Comparison of ENCODE assay signal across 9 cellular contexts in the genomic region with DNA sequence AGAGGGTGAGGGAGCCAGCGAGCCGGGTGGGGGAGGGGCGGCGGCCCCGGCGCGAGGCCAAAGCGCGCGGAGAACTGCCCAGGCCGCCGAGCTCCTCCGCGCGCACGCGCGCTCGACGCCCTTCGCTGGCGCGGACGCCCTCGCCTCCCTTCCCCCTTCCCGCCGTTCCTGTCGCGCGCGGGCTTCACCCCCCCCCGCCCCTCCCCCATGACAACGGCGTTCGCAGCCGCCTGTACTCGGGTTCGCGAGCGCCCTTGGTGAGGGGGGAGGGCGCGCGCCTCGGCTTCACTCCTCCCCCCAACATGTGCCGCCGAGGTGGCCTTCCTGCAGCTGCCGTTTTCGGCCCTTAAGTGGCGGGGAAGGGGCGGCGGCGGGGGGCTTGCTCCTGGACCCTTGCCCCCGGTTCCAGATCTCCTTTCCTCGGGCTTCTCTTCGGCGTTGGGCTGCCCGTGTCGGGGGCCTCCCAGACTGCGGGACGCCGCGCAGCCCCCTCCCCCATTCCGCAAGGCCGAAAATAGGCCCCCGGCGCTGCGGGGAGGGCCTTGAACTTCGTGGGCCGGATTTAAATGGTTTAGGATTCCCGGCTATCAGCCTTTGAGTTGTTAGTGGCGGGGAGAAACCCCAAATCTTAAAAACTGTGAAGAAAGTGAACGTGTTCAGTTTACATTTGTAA. TPM values are rescaled to one million over a fixed set of nuclear protein-coding genes. Genes with fewer than 3 reads are reported as not detected.
DNase-seq lines count a peak whose midpoint lies in the region; ATAC-seq and TF ChIP-seq lines count a peak whose summit lies in the region.
"Had no signal": no experiment of that assay in that cellular context is flagged by ENCODE, and none has a peak within 500 bp of the region (broad histone marks: within the 10 kb centered on the region; RNA-seq: fewer than 3 reads in every experiment).

No MANE protein-coding gene starts in this region.

- H3K9me3 Mint-ChIP-seq in activated naive CD4-positive, alpha-beta T cell treated with anti-CD3 and anti-CD28 coated beads, Interleukin-2, amount 50 U/mL, for 72 hours, result no peaks in the 10 kb centered on the region

- H3K27ac Mint-ChIP-seq in activated naive CD4-positive, alpha-beta T cell treated with anti-CD3 and anti-CD28 coated beads, Interleukin-2, amount 50 U/mL, for 72 hours, result peak overlapping the region; percentile 85 to 92

- peaks cover 51 to 57% of the 10 kb centered on the region in 2 donors for H3K36me3 Mint-ChIP-seq in activated naive CD4-positive, alpha-beta T cell treated with anti-CD3 and anti-CD28 coated beads, Interleukin-2, amount 50 U/mL, for 72 hours

- ATAC-seq in GM19468 (IDR thresholded peaks at IDR 0.05; ENCODE audit: extremely low read depth, unreplicated experiment), result peak; percentile 7
- ATAC-seq in activated naive CD4-positive, alpha-beta T cell treated with anti-CD3 and anti-CD28 coated beads, Interleukin-2, amount 50 U/mL, for 72 hours, result peak; percentile 46 to 55

- peak overlapping the region; percentile 50 for H3K4me3 ChIP-seq in HL-60 (replicated peaks; ENCODE audit: insufficient read depth, low read length)

- no peaks in the 10 kb centered on the region for H3K27me3 ChIP-seq in HL-60 (ENCODE audit: insufficient read depth, poor library complexity, severe bottlenecking)

- peak overlapping the region; percentile 96 for H3K27ac ChIP-seq in HL-60 (replicated peaks)

- DNase-seq in DMS114 treated with DMSO at 0.1 percent for 48 hours (lab: John Stamatoyannopoulos, UW; ENCODE audit: unreplicated experiment), result peak; percentile 58
- peak in 1 of 2 experiments; percentile 76 for DNase-seq in HL-60 (ENCODE audit: low read depth in 1 of 2, low spot score in 1 of 2)
- DNase-seq in NOMO-1 treated with DMSO at 0.1 percent for 48 hours (lab: John Stamatoyannopoulos, UW; ENCODE audit: unreplicated experiment), result peak; percentile 62
- no peak for DNase-seq in activated naive CD4-positive, alpha-beta T cell treated with anti-CD3 and anti-CD28 coated beads, Interleukin-2, amount 50 U/mL, for 72 hours (ENCODE audit: low spot score in 2 of 2)
- peak; percentile 80 for DNase-seq in glomerular visceral epithelial cell (ENCODE audit: extremely low spot score)
- DNase-seq in occipital lobe (lab: John Stamatoyannopoulos, UW), result peak; percentile 86
- peak; percentile 87 for DNase-seq in ureter (ENCODE audit: low spot score)

- TF ChIP-seq CTCF in HL-60 (IDR thresholded peaks at IDR 0.05; ENCODE audit: insufficient read depth, low read length), result no peak

RNA-seq across cellular contexts. Expression of gene SRRM2, which starts 0.5 kb away (rescaled TPM):
- total RNA-seq in activated naive CD4-positive, alpha-beta T cell treated with anti-CD3 and anti-CD28 coated beads, Interleukin-2, amount 50 U/mL, for 72 hours, result 100 to 1,000 TPM; 624 to 790 TPM
- total RNA-seq in occipital lobe (41.0 TPM), ureter (669 TPM)

RNA-seq across cellular contexts. Expression of gene ELOB, which starts 24.1 kb away (rescaled TPM):
- total RNA-seq in activated naive CD4-positive, alpha-beta T cell treated with anti-CD3 and anti-CD28 coated beads, Interleukin-2, amount 50 U/mL, for 72 hours, result 100 to 1,000 TPM; 218 to 224 TPM
- 84.1 TPM for total RNA-seq in occipital lobe
- total RNA-seq in ureter, result 274 TPM

RNA-seq across cellular contexts. Expression of gene PRSS27, which starts 33.0 kb away (rescaled TPM):
- total RNA-seq in activated naive CD4-positive, alpha-beta T cell treated with anti-CD3 and anti-CD28 coated beads, Interleukin-2, amount 50 U/mL, for 72 hours, result 1 to 10 TPM; 1.3 to 3.2 TPM
- total RNA-seq in occipital lobe (1.6 TPM), ureter (3.1 TPM)

RNA-seq across cellular contexts. Expression of gene PRSS33, which starts 34.4 kb away (rescaled TPM):
- not detected for total RNA-seq in activated naive CD4-positive, alpha-beta T cell treated with anti-CD3 and anti-CD28 coated beads, Interleukin-2, amount 50 U/mL, for 72 hours
- not detected for total RNA-seq in occipital lobe
- not detected for total RNA-seq in ureter
- total RNA-seq: pulmonary artery endothelial cell had no signal

RNA-seq across cellular contexts. Expression of gene PRSS41, which starts 45.3 kb away (rescaled TPM):
- not detected for total RNA-seq in activated naive CD4-positive, alpha-beta T cell treated with anti-CD3 and anti-CD28 coated beads, Interleukin-2, amount 50 U/mL, for 72 hours
- not detected for total RNA-seq in occipital lobe
- not detected for total RNA-seq in ureter
- total RNA-seq: pulmonary artery endothelial cell had no signal

Comparison
In these comparisons a context has a peak if more than half of its experiments do, and no peak if none do; other contexts are left out.
1. DNase-seq: peak in DMS114 treated with DMSO at 0.1 percent for 48 hours (single experiment), NOMO-1 treated with DMSO at 0.1 percent for 48 hours (single experiment), glomerular visceral epithelial cell (single experiment), occipital lobe (single experiment) and ureter (single experiment); none in activated naive CD4-positive, alpha-beta T cell treated with anti-CD3 and anti-CD28 coated beads, Interleukin-2, amount 50 U/mL, for 72 hours (0 of 2).
2. RNA of gene SRRM2, which starts 0.5 kb away (total RNA-seq): 624 to 790 TPM in activated naive CD4-positive, alpha-beta T cell treated with anti-CD3 and anti-CD28 coated beads, Interleukin-2, amount 50 U/mL, for 72 hours and 669 TPM in ureter (single experiment); 41.0 TPM in occipital lobe (single experiment); every median in the first group is over 10 times any median in the second.